In genomic region chr2:8583400-8584173, GRCh38 we compare ENCODE assay signal across 1 cellular context.
A peak's percentile ranks its signal among the peaks of the same experiment; 100 is the strongest.
TF ChIP-seq lines count a peak whose summit lies in the region.

No MANE protein-coding gene starts in this region.

TF ChIP-seq in K562, 482 proteins besides CTCF, POLR2A, EP300 and RAD21 (continued from another document):
- TF ChIP-seq ATF6 (CRISPR knock-in tag; IDR thresholded peaks at IDR 0.05) (no peak), NR2C2 (CRISPR knock-in tag; IDR thresholded peaks at IDR 0.05) (0 out of 2 replicates have a peak, but pooled peaks have one; percentile 11), NR2C2 (tag; IDR thresholded peaks at IDR 0.05) (no peak), HDGF (IDR thresholded peaks at IDR 0.05) (0 out of 2 replicates have a peak, but pooled peaks have one; percentile 51), KDM5B (IDR thresholded peaks at IDR 0.05; ENCODE audit: insufficient replicate concordance, low read depth, low read length) (peak; percentile 80), SNIP1 (IDR thresholded peaks at IDR 0.05; ENCODE audit: low read depth) (peak; percentile 53; the same call in 1 of the 2 replicates), SMAD2 (IDR thresholded peaks at IDR 0.05; ENCODE audit: low read depth, low read length) (no peak), ZNF639 (CRISPR knock-in tag; conservative IDR thresholded peaks at IDR 0.05 in 1 of 2, IDR thresholded peaks at IDR 0.05 in 1 of 2) (0 out of 4 replicates have a peak, but pooled peaks of 1 of the 2 experiments have one; percentile 42), ZNF740 (CRISPR knock-in tag; IDR thresholded peaks at IDR 0.05) (peak; percentile 91), ZNF740 (tag; IDR thresholded peaks at IDR 0.05) (peak in 1 of 2 experiments; percentile 85; a peak in 2 of 4 replicates), CXXC5 (CRISPR knock-in tag; IDR thresholded peaks at IDR 0.05) (peak; percentile 25), CREB1 (IDR thresholded peaks at IDR 0.05) (no peak), CREB1 (CRISPR knock-in tag; IDR thresholded peaks at IDR 0.05) (peak; percentile 39), SAFB (IDR thresholded peaks at IDR 0.05; ENCODE audit: borderline replicate concordance, low read depth, low read length) (0 out of 2 replicates have a peak, but pooled peaks have one; percentile 14), TFAP4 (CRISPR knock-in tag; IDR thresholded peaks at IDR 0.05; ENCODE audit: borderline replicate concordance) (peak; percentile 70), LEF1 (IDR thresholded peaks at IDR 0.05) (no peak), YY1 (IDR thresholded peaks at IDR 0.05; ENCODE audit: borderline replicate concordance in 1 of 3, control insufficient read depth in 1 of 3, extremely low read depth in 1 of 3, insufficient read depth in 3 of 3, insufficient read length in 1 of 3, insufficient replicate concordance in 2 of 3, low read depth in 1 of 3, low read length in 2 of 3) (peak in 1 of 3 experiments; percentile 42), EGR1 (conservative IDR thresholded peaks at IDR 0.05) (peak; percentile 73), KAT7 (CRISPR knock-in tag; IDR thresholded peaks at IDR 0.05; ENCODE audit: borderline replicate concordance) (peak; percentile 48; the same call in 1 of the 2 replicates), THRB (CRISPR knock-in tag; conservative IDR thresholded peaks at IDR 0.05) (no peak), MYC (IDR thresholded peaks at IDR 0.05; ENCODE audit: low read depth, low read length) (peak; percentile 33; the same call in 1 of the 2 replicates), MYC (CRISPR knock-in tag; IDR thresholded peaks at IDR 0.05; ENCODE audit: borderline replicate concordance, low read depth) (no peak), LCOR (CRISPR knock-in tag; IDR thresholded peaks at IDR 0.05) (0 out of 2 replicates have a peak, but pooled peaks have one; percentile 46), PHF21A (IDR thresholded peaks at IDR 0.05; ENCODE audit: borderline replicate concordance, low read depth) (no peak), NRF1 (conservative IDR thresholded peaks at IDR 0.05 in 1 of 2, IDR thresholded peaks at IDR 0.05 in 1 of 2) (peak; percentile 83 to 85), ATF4 (CRISPR knock-in tag; IDR thresholded peaks at IDR 0.05) (no peak), ZBTB7A (IDR thresholded peaks at IDR 0.05; ENCODE audit: borderline replicate concordance, control insufficient read depth, low read depth, low read length) (peak; percentile 52; the same call in 1 of the 2 replicates), CTBP1 (IDR thresholded peaks at IDR 0.05; ENCODE audit: borderline replicate concordance) (0 out of 2 replicates have a peak, but pooled peaks have one; percentile 20), HMGN3 (IDR thresholded peaks at IDR 0.05; ENCODE audit: borderline replicate concordance, extremely low read depth, insufficient read length, low read depth, low read length) (peak; percentile 49), CEBPG (CRISPR knock-in tag; IDR thresholded peaks at IDR 0.05) (peak; percentile 25; the same call in 1 of the 2 replicates), CEBPG (tag; conservative IDR thresholded peaks at IDR 0.05 in 1 of 2, IDR thresholded peaks at IDR 0.05 in 1 of 2) (no peak), ZBTB1 (CRISPR knock-in tag; IDR thresholded peaks at IDR 0.05; ENCODE audit: borderline replicate concordance, low read depth) (peak; percentile 71; the same call in 1 of the 2 replicates), ZNF318 (IDR thresholded peaks at IDR 0.05; ENCODE audit: borderline replicate concordance in 1 of 2, low read depth in 1 of 2) (no peak)
